ENCODE assay signal across 1 cellular context in genomic region chr21:23886828-23887708, GRCh38.
TF ChIP-seq lines count a peak whose summit lies in the region.

No MANE protein-coding gene starts in this region.

TF ChIP-seq in WTC11, 78 proteins besides CTCF, POLR2A, EP300 and RAD21 (continued from another document):
- TF ChIP-seq AR (CRISPR knock-in tag; IDR thresholded peaks at IDR 0.05) = no peak
